Comparison of ENCODE assay signal across 17 cellular contexts in the genomic region with DNA sequence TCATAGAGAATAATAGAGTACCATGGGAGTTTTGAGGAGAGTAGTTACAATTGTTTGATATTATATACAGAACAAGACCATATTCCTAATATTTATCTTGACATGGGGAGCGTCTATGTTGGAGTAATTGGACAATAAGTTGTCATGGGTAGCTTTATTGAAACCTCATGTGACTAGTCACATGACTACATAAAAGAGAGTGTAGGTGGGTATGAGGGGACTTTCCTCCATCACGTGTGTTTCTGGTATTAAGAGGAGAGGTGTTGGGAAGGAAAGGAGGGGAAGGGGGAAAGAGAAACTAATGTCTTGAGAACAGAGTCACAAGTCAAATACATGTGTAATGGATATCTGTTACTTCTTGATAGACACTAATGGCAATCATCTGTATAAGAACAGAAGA.
"Had no signal": no experiment of that assay in that cellular context is flagged by ENCODE, and none has a peak within 500 bp of the region (broad histone marks: within the 10 kb centered on the region; RNA-seq: fewer than 3 reads in every experiment).

No MANE protein-coding gene starts in this region.

- H3K4me3 Mint-ChIP-seq: activated naive CD8-positive, alpha-beta T cell treated with anti-CD3 and anti-CD28 coated beads for 36 hours; immature natural killer cell; naive thymus-derived CD4-positive, alpha-beta T cell; stimulated activated naive B cell treated with anti-CD40 and anti-IgM and Interleukin-4, amounts not matched to agents 10 μg/mL and 1 μg/mL and 100 μg/mL, for 72 hours had no signal

- FAIRE-seq: endometrium, pancreas had no signal

- H3K36me3 Mint-ChIP-seq: activated naive CD8-positive, alpha-beta T cell treated with anti-CD3 and anti-CD28 coated beads for 36 hours; immature natural killer cell had no signal

- H3K36me3 ChIP-seq: gastroesophageal sphincter, pancreas, sigmoid colon, spleen, thoracic aorta, upper lobe of right lung had no signal

- H3K27me3 Mint-ChIP-seq: activated naive CD8-positive, alpha-beta T cell treated with anti-CD3 and anti-CD28 coated beads for 36 hours; naive thymus-derived CD4-positive, alpha-beta T cell; stimulated activated naive B cell treated with anti-CD40 and anti-IgM and Interleukin-4, amounts not matched to agents 10 μg/mL and 1 μg/mL and 100 μg/mL, for 72 hours had no signal

- H3K27ac Mint-ChIP-seq: activated naive CD8-positive, alpha-beta T cell treated with anti-CD3 and anti-CD28 coated beads for 36 hours; naive thymus-derived CD4-positive, alpha-beta T cell; stimulated activated naive B cell treated with anti-CD40 and anti-IgM and Interleukin-4, amounts not matched to agents 10 μg/mL and 1 μg/mL and 100 μg/mL, for 72 hours had no signal

- H3K27me3 ChIP-seq: body of pancreas, gastroesophageal sphincter, heart left ventricle, pancreas, sigmoid colon, spleen, upper lobe of right lung had no signal

- H3K9me3 Mint-ChIP-seq: activated naive CD8-positive, alpha-beta T cell treated with anti-CD3 and anti-CD28 coated beads for 36 hours; immature natural killer cell; naive thymus-derived CD4-positive, alpha-beta T cell; stimulated activated naive B cell treated with anti-CD40 and anti-IgM and Interleukin-4, amounts not matched to agents 10 μg/mL and 1 μg/mL and 100 μg/mL, for 72 hours had no signal

- H3K9me3 ChIP-seq: body of pancreas, gastroesophageal sphincter, heart left ventricle, pancreas, sigmoid colon, spleen, thoracic aorta, upper lobe of right lung had no signal

- H3K27ac ChIP-seq: body of pancreas, gastroesophageal sphincter, pancreas, sigmoid colon, spleen, thoracic aorta, upper lobe of right lung had no signal

- DNase-seq: activated CD4-positive, alpha-beta T cell treated with anti-CD3 and anti-CD28 coated beads, Interleukin-2, amount 50 U/mL, for 4 hours; activated naive CD4-positive, alpha-beta T cell; activated naive CD8-positive, alpha-beta T cell treated with anti-CD3 and anti-CD28 coated beads for 36 hours; body of pancreas; cortex of kidney; heart left ventricle; immature natural killer cell; mesendoderm; naive thymus-derived CD4-positive, alpha-beta T cell; pancreas; sigmoid colon; spleen; stimulated activated naive B cell treated with anti-CD40 and anti-IgM and Interleukin-4, amounts not matched to agents 10 μg/mL and 1 μg/mL and 100 μg/mL, for 72 hours had no signal

- ATAC-seq: body of pancreas; gastroesophageal sphincter; heart left ventricle; pancreas; stimulated activated naive B cell treated with anti-CD40 and anti-IgM and Interleukin-4, amounts not matched to agents 10 μg/mL and 1 μg/mL and 100 μg/mL, for 72 hours had no signal

- H3K4me3 ChIP-seq: body of pancreas, gastroesophageal sphincter, heart left ventricle, pancreas, sigmoid colon, spleen, thoracic aorta, upper lobe of right lung had no signal
